In genomic region chr2:23589220-23589647, GRCh38 we compare ENCODE assay signal across 21 cellular contexts.
DNase-seq lines count a peak whose midpoint lies in the region; ATAC-seq, FAIRE-seq and TF ChIP-seq lines count a peak whose summit lies in the region.
"Had no signal": no experiment of that assay in that cellular context is flagged by ENCODE, and none has a peak within 500 bp of the region (broad histone marks: within the 10 kb centered on the region; RNA-seq: fewer than 3 reads in every experiment).

No MANE protein-coding gene starts in this region.

- CTCF ChIA-PET in HepG2 (lab: Yijun Ruan, JAX; ENCODE audit: low intra/inter-chr PET ratio, low total read pairs): no interaction called here

- no peak for FAIRE-seq in HepG2 (lab: Jason Lieb, UNC)
- FAIRE-seq: D721Med, urothelium cell line had no signal

- H3K4me3 ChIP-seq in HepG2 (replicated peaks in 1 of 3; ENCODE audit: insufficient read depth in 1 of 3, low read depth in 2 of 3, low read length in 3 of 3) (no peak overlapping the region), right lobe of liver (no peak overlapping the region), right cardiac atrium (ENCODE audit: low read length) (no peak overlapping the region), prostate gland (no peak overlapping the region), SJCRH30 (no peak overlapping the region)
- H3K4me3 ChIP-seq: ascending aorta, BLaER1 had no signal

- no peak for TF ChIP-seq RAD21 in HepG2 (CRISPR knock-in tag; IDR thresholded peaks at IDR 0.05)

- H4K20me1 ChIP-seq in HepG2 (ENCODE audit: insufficient read depth, low read length): no peaks in the 10 kb centered on the region
- H4K20me1 ChIP-seq: BLaER1 had no signal

- intact Hi-C loops in HepG2 (cut with micrococcal nuclease; ENCODE audit: unreplicated experiment) (no loop called here), right lobe of liver (cut with DNase I) (no loop called here), right cardiac atrium (cut with DNase I) (no loop called here), prostate gland (cut with DNase I) (no loop called here)

- H2AFZ ChIP-seq in HepG2 (ENCODE audit: low read length): no peak overlapping the region

- no peak overlapping the region for H3K9ac ChIP-seq in HepG2 (ENCODE audit: insufficient read depth, low read depth, low read length)
- H3K9ac ChIP-seq: BLaER1, KMS-11 had no signal

- no peak for TF ChIP-seq POLR2A in HepG2 (IDR thresholded peaks at IDR 0.05; ENCODE audit: insufficient read depth in 1 of 2, low read depth in 2 of 2, low read length in 2 of 2)
- no peak for TF ChIP-seq POLR2A in right lobe of liver (IDR thresholded peaks at IDR 0.05)
- no peak for TF ChIP-seq POLR2A in prostate gland (IDR thresholded peaks at IDR 0.05)

- peaks cover 4 to 77% of the 10 kb centered on the region in 2 experiments for H3K27me3 ChIP-seq in HepG2 (ENCODE audit: control insufficient read depth in 1 of 2, insufficient read depth in 2 of 2, low read length in 2 of 2)
- H3K27me3 ChIP-seq in right lobe of liver: no peaks in the 10 kb centered on the region
- no peaks in the 10 kb centered on the region for H3K27me3 ChIP-seq in right cardiac atrium (ENCODE audit: control insufficient read depth, insufficient read depth)
- no peaks in the 10 kb centered on the region for H3K27me3 ChIP-seq in prostate gland (replicated peaks; ENCODE audit: insufficient read depth)
- no peaks in the 10 kb centered on the region for H3K27me3 ChIP-seq in SJCRH30
- H3K27me3 ChIP-seq: ascending aorta, BLaER1 had no signal

- TF ChIP-seq CTCF in HepG2 (CRISPR knock-in tag; IDR thresholded peaks at IDR 0.05) (no peak), right lobe of liver (IDR thresholded peaks at IDR 0.05) (no peak), prostate gland (IDR thresholded peaks at IDR 0.05) (no peak)

- H3K9me3 ChIP-seq in HepG2 (ENCODE audit: low read length): no peaks in the 10 kb centered on the region
- no peaks in the 10 kb centered on the region for H3K9me3 ChIP-seq in right lobe of liver
- H3K9me3 ChIP-seq in right cardiac atrium (ENCODE audit: control insufficient read depth, low read length): no peaks in the 10 kb centered on the region
- H3K9me3 ChIP-seq in prostate gland: no peaks in the 10 kb centered on the region
- no peaks in the 10 kb centered on the region for H3K9me3 ChIP-seq in SJCRH30 (replicated peaks)
- H3K9me3 ChIP-seq: ascending aorta, BLaER1 had no signal

- in situ Hi-C loops in HepG2 (cut with HindIII; ENCODE audit: extremely low pct_ligation_motif_present, low pct_unique_long_range_greater_than_20kb): no loop called here

- TF ChIP-seq EP300 in HepG2 (IDR thresholded peaks at IDR 0.05; ENCODE audit: low read depth in 2 of 2, low read length in 2 of 2) (no peak), HepG2 (CRISPR knock-in tag; IDR thresholded peaks at IDR 0.05; ENCODE audit: borderline replicate concordance) (no peak)

- WGBS in HepG2 (ENCODE audit: low lambda C conversion rate): 37% methylated on average over 5 of the region's 9 CpGs
- 90% methylated on average over 3 of the region's 9 CpGs for WGBS in right lobe of liver (ENCODE audit: insufficient coverage, low coverage, low lambda C conversion rate, missing lambda C conversion rate)
- 76% methylated on average over 9 of the region's 9 CpGs for WGBS in right cardiac atrium
- 93% methylated on average over 9 of the region's 9 CpGs for WGBS in prostate gland

- H3K36me3 ChIP-seq in HepG2 (replicated peaks in 1 of 2; ENCODE audit: control insufficient read depth in 1 of 2, insufficient read depth in 2 of 2, low read length in 2 of 2): no peaks in the 10 kb centered on the region
- no peaks in the 10 kb centered on the region for H3K36me3 ChIP-seq in right lobe of liver
- no peaks in the 10 kb centered on the region for H3K36me3 ChIP-seq in prostate gland
- H3K36me3 ChIP-seq in SJCRH30: no peaks in the 10 kb centered on the region; the same call in 1 of the 2 replicates
- H3K36me3 ChIP-seq: ascending aorta, BLaER1 had no signal

- no peaks in the 10 kb centered on the region for H3K79me2 ChIP-seq in HepG2 (ENCODE audit: insufficient read depth, low read length)

- BruUV-seq in HepG2 (replicated peaks; lab: Mats Ljungman, UMichigan): no TSS peak

- H3K4me1 ChIP-seq in HepG2 (ENCODE audit: insufficient read depth, low read length) (no peaks in the 10 kb centered on the region), right lobe of liver (no peaks in the 10 kb centered on the region), right cardiac atrium (ENCODE audit: control insufficient read depth, insufficient read depth, low read length) (peaks cover 13% of the 10 kb centered on the region), prostate gland (replicated peaks) (peaks cover 5% of the 10 kb centered on the region), SJCRH30 (peaks cover 46% of the 10 kb centered on the region)

- no peak for DNase-seq in HepG2 (ENCODE audit: low spot score)
- no peak for DNase-seq in right lobe of liver
- no peak for DNase-seq in right cardiac atrium
- DNase-seq in prostate gland (ENCODE audit: low spot score): no peak
- DNase-seq in NCI-H345 (lab: John Stamatoyannopoulos, UW): no peak
- no peak for DNase-seq in COR-L47 (lab: John Stamatoyannopoulos, UW)
- no peak for DNase-seq in activated naive CD4-positive, alpha-beta T cell (lab: John Stamatoyannopoulos, UW)
- no peak for DNase-seq in SJCRH30
- DNase-seq: activated T-cell treated with anti-CD3 and anti-CD28 coated beads, Interleukin-2, amount 50 U/mL, for 4 hours; cerebellar nuclear complex; NCI-H2029; NCI-H510A treated with DMSO at 0.1 percent for 48 hours; stimulated activated CD4-positive, alpha-beta T cell treated with anti-CD3 and anti-CD28 coated beads, Interleukin-4, amount 100 ng/mL, for 4 hours; SW 1271 had no signal

- peak; percentile 63 for ATAC-seq in HepG2
- ATAC-seq in right lobe of liver: no peak
- peak; percentile 31 for ATAC-seq in right cardiac atrium
- ATAC-seq: activated CD4-positive, CD25-positive, alpha-beta regulatory T cell treated with anti-CD3 and anti-CD28 coated beads, Interleukin-2, amount 50 U/mL, for 24 hours; activated T-cell treated with anti-CD3 and anti-CD28 coated beads, Interleukin-2, amount 50 U/mL, for 4 hours; HCT116 had no signal

- H3K4me2 ChIP-seq in HepG2 (ENCODE audit: low read depth, low read length): no peak overlapping the region
- H3K4me2 ChIP-seq: BLaER1, KMS-11 had no signal

- POLR2A ChIA-PET in HepG2 (lab: Yijun Ruan, JAX): no interaction called here

- H3K27ac ChIP-seq in HepG2 (ENCODE audit: extremely low read length, insufficient read depth, low read length): no peak overlapping the region
- H3K27ac ChIP-seq in right lobe of liver: no peak overlapping the region
- H3K27ac ChIP-seq in right cardiac atrium (ENCODE audit: low read length): no peak overlapping the region
- peak overlapping the region; percentile 20 to 31 for H3K27ac ChIP-seq in prostate gland
- no peak overlapping the region for H3K27ac ChIP-seq in SJCRH30
- H3K27ac ChIP-seq: ascending aorta, BLaER1, KMS-11 had no signal

TF ChIP-seq in HepG2, 621 proteins besides CTCF, POLR2A, EP300 and RAD21:
- TF ChIP-seq CEBPB (IDR thresholded peaks at IDR 0.05; ENCODE audit: borderline replicate concordance, low read depth, low read length) (no peak), TFAP4 (IDR thresholded peaks at IDR 0.05; ENCODE audit: borderline replicate concordance, low read depth) (no peak), ETV6 (CRISPR knock-in tag; conservative IDR thresholded peaks at IDR 0.05) (peak; percentile 95; the same call in 1 of the 2 replicates), ONECUT2 (CRISPR knock-in tag; IDR thresholded peaks at IDR 0.05) (peak; percentile 59)

Comparison
In these comparisons a context has a peak if more than half of its experiments do, and no peak if none do; other contexts are left out.
1. ATAC-seq: peak in HepG2 (single experiment) and right cardiac atrium (2 of 2); none in right lobe of liver (0 of 4).
2. H3K27ac ChIP-seq: peak in prostate gland (2 of 2); none in HepG2 (single experiment), right lobe of liver (0 of 3), right cardiac atrium (single experiment) and SJCRH30 (single experiment).